Comparison of ENCODE assay signal across 17 cellular contexts in the genomic region with DNA sequence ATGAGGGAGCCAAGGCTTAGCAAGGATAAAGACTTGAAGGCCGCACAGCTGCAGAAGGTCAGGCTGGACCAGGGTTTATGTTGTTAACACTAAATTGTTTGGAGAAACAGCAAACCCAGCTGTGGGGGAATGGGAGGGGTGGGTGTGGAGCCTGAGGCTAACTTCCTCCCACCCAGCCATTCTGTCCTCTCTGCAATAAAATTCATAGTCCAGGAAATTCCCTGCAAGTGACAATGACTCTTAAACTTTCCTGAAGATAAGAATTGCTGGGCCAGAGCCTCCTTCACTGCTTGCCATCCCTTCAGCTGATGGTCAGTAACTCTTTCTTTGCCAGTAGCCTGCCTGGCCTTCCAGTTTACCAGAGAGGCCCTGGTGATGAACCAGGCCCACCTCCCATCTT. TPM values are rescaled to one million over a fixed set of nuclear protein-coding genes. Genes with fewer than 3 reads are reported as not detected.
DNase-seq lines count a peak whose midpoint lies in the region; ATAC-seq and TF ChIP-seq lines count a peak whose summit lies in the region.
"Had no signal": no experiment of that assay in that cellular context is flagged by ENCODE, and none has a peak within 500 bp of the region (broad histone marks: within the 10 kb centered on the region; RNA-seq: fewer than 3 reads in every experiment).

No MANE protein-coding gene starts in this region.

- H3K36me3 ChIP-seq in Peyer's patch (no peaks in the 10 kb centered on the region), right atrium auricular region (no peaks in the 10 kb centered on the region), psoas muscle (ENCODE audit: insufficient read depth in 1 of 2, low read depth in 1 of 2) (no peaks in the 10 kb centered on the region)
- no peaks in the 10 kb centered on the region for H3K36me3 ChIP-seq in CD4-positive, alpha-beta memory T cell (ENCODE audit: insufficient read depth, low read length)

- peaks cover 0 to 41% (median 9%) of the 10 kb centered on the region in 4 donors for H3K4me1 ChIP-seq in Peyer's patch
- peaks cover 0 to 37% of the 10 kb centered on the region in 2 donors for H3K4me1 ChIP-seq in right atrium auricular region
- H3K4me1 ChIP-seq in psoas muscle: peaks cover 5% of the 10 kb centered on the region
- no peaks in the 10 kb centered on the region for H3K4me1 ChIP-seq in CD4-positive, alpha-beta memory T cell (ENCODE audit: insufficient read depth, low read length)

- no peak for TF ChIP-seq CTCF in Peyer's patch (IDR thresholded peaks at IDR 0.05)
- TF ChIP-seq CTCF in right atrium auricular region (IDR thresholded peaks at IDR 0.05): no peak
- no peak for TF ChIP-seq CTCF in psoas muscle (IDR thresholded peaks at IDR 0.05)
- no peak for TF ChIP-seq CTCF in omental fat pad (IDR thresholded peaks at IDR 0.05)

- H3K9me3 ChIP-seq in Peyer's patch: no peaks in the 10 kb centered on the region
- no peaks in the 10 kb centered on the region for H3K9me3 ChIP-seq in right atrium auricular region
- no peaks in the 10 kb centered on the region for H3K9me3 ChIP-seq in psoas muscle
- no peaks in the 10 kb centered on the region for H3K9me3 ChIP-seq in CD4-positive, alpha-beta memory T cell (ENCODE audit: control insufficient read depth in 1 of 2, low read length in 2 of 2)

- H3K27me3 ChIP-seq in Peyer's patch (no peaks in the 10 kb centered on the region), right atrium auricular region (no peaks in the 10 kb centered on the region), psoas muscle (ENCODE audit: insufficient read depth in 3 of 3, low read length in 2 of 3) (no peaks in the 10 kb centered on the region)
- H3K27me3 ChIP-seq in CD4-positive, alpha-beta memory T cell (ENCODE audit: insufficient read depth, low read length): no peaks in the 10 kb centered on the region

- H3K27me3 Mint-ChIP-seq in CD4-positive, alpha-beta memory T cell: peaks cover 0 to 7% of the 10 kb centered on the region in 2 donors

- H3K36me3 Mint-ChIP-seq in CD4-positive, alpha-beta memory T cell: no peaks in the 10 kb centered on the region

- CTCF ChIA-PET in CD4-positive, alpha-beta memory T cell (lab: Charles Lee; ENCODE audit: partially characterized antibody): interaction anchor here (0.9 to 18.9 kb wide), 5 partner anchors 11 to 202 kb away, joined by 3 to 463 read pairs (median 9); partner anchors contain the start of gene TTLL6

- H3K4me3 Mint-ChIP-seq in CD4-positive, alpha-beta memory T cell: no peak overlapping the region
- H3K4me3 Mint-ChIP-seq: activated CD4-positive, alpha-beta T cell treated with anti-CD3 and anti-CD28 coated beads, Interleukin-2, amount 10 ng/mL, durations not matched to agents 7 days and 5 days had no signal

- TF ChIP-seq POLR2A in Peyer's patch (IDR thresholded peaks at IDR 0.05): no peak

- H3K27ac ChIP-seq in Peyer's patch (peak overlapping the region in 3 of 4 donors; percentile 60 to 72 (median 71)), right atrium auricular region (peak overlapping the region; percentile 56 to 73), psoas muscle (peak overlapping the region; percentile 3)
- no peak overlapping the region for H3K27ac ChIP-seq in CD4-positive, alpha-beta memory T cell (ENCODE audit: low read depth, low read length)
- H3K27ac ChIP-seq: C4-2B had no signal

- peak in 2 of 4 donors; percentile 34 to 36 for ATAC-seq in psoas muscle
- no peak for ATAC-seq in HG03342 (IDR thresholded peaks at IDR 0.05; ENCODE audit: unreplicated experiment)
- ATAC-seq in omental fat pad (ENCODE audit: low FRiP score): no peak

- peaks cover 0 to 5% (median 2%) of the 10 kb centered on the region in 4 donors for H3K4me1 Mint-ChIP-seq in CD4-positive, alpha-beta memory T cell

- DNase-seq in Peyer's patch: peak in 1 of 3 donors; percentile 58
- DNase-seq in right atrium auricular region (ENCODE audit: low spot score): no peak
- DNase-seq in psoas muscle: no peak
- no peak for DNase-seq in DMS53 (lab: John Stamatoyannopoulos, UW)
- DNase-seq in omental fat pad (ENCODE audit: low spot score): no peak
- no peak for DNase-seq in CD4-positive, alpha-beta memory T cell
- DNase-seq: activated CD4-positive, alpha-beta T cell treated with anti-CD3 and anti-CD28 coated beads, Interleukin-2, amount 10 ng/mL, durations not matched to agents 7 days and 5 days; activated naive CD4-positive, alpha-beta T cell treated with Interleukin-2 at 50 U/mL for 16 hours; foreskin melanocyte; mammary epithelial cell; NCI-H1105 treated with DMSO at 0.1 percent for 48 hours; NCI-H69; retina; stimulated activated CD4-positive, alpha-beta T cell treated with anti-CD3 and anti-CD28 coated beads, Interleukin-2, amount 100 ng/mL, for 48 hours had no signal

- no peak overlapping the region for H3K4me3 ChIP-seq in Peyer's patch
- H3K4me3 ChIP-seq in right atrium auricular region: no peak overlapping the region
- no peak overlapping the region for H3K4me3 ChIP-seq in psoas muscle
- H3K4me3 ChIP-seq in CD4-positive, alpha-beta memory T cell (ENCODE audit: low read length in 2 of 2): no peak overlapping the region

- 27 to 38% (median 31%) methylated on average over 1 of the region's 1 CpG for WGBS in psoas muscle, 3 donors

- H3K9me3 Mint-ChIP-seq in CD4-positive, alpha-beta memory T cell: no peaks in the 10 kb centered on the region
- H3K9me3 Mint-ChIP-seq: activated CD4-positive, alpha-beta T cell treated with anti-CD3 and anti-CD28 coated beads, Interleukin-2, amount 10 ng/mL, durations not matched to agents 7 days and 5 days had no signal

- intact Hi-C loops in psoas muscle (cut with DNase I): no loop called here
- intact Hi-C loops in CD4-positive, alpha-beta memory T cell (cut with micrococcal nuclease): no loop called here

- POLR2A ChIA-PET in CD4-positive, alpha-beta memory T cell (lab: Charles Lee; ENCODE audit: partially characterized antibody): no interaction called here

- no peak overlapping the region for H3K27ac Mint-ChIP-seq in CD4-positive, alpha-beta memory T cell
- H3K27ac Mint-ChIP-seq: activated CD4-positive, alpha-beta T cell treated with anti-CD3 and anti-CD28 coated beads, Interleukin-2, amount 10 ng/mL, durations not matched to agents 7 days and 5 days had no signal

RNA-seq across cellular contexts. Expression of gene ATP5MC1, which starts 19.4 kb away (rescaled TPM):
- total RNA-seq in Peyer's patch (100 to 1,000 TPM in 3 of 4 donors, 10 to 100 TPM in 1; 56.1 to 126 (median 109) TPM), right atrium auricular region (1,000 to 10,000 TPM in 1 of 2 donors, 100 to 1,000 TPM in 1; 419 to 1,068 TPM), psoas muscle (100 to 1,000 TPM; 179 to 321 (median 199) TPM), omental fat pad (100 to 1,000 TPM in 1 of 4 donors, 10 to 100 TPM in 3; 47.9 to 106 (median 83.0) TPM)
- 1,000 to 10,000 TPM in 1 of 3 donors, 100 to 1,000 TPM in 2; 616 to 1,012 (median 815) TPM for polyA plus RNA-seq in psoas muscle
- 10 to 100 TPM; 28.6 to 30.6 TPM for total RNA-seq in CD4-positive, alpha-beta memory T cell
- polyA plus RNA-seq in CD4-positive, alpha-beta memory T cell: 100 to 1,000 TPM; 137 to 173 TPM

RNA-seq across cellular contexts. Expression of gene UBE2Z, which starts 35.0 kb away (rescaled TPM):
- total RNA-seq in Peyer's patch (10 to 100 TPM; 42.9 to 58.0 (median 49.8) TPM), right atrium auricular region (10 to 100 TPM; 42.7 to 51.8 TPM), psoas muscle (10 to 100 TPM; 29.8 to 46.7 (median 34.8) TPM), omental fat pad (10 to 100 TPM; 54.0 to 63.2 (median 56.5) TPM)
- polyA plus RNA-seq in psoas muscle: 10 to 100 TPM; 22.0 to 47.2 (median 36.5) TPM
- 100 to 1,000 TPM in 1 of 2 experiments, 10 to 100 TPM in 1; 98.4 to 105 TPM for total RNA-seq in CD4-positive, alpha-beta memory T cell
- polyA plus RNA-seq in CD4-positive, alpha-beta memory T cell: 10 to 100 TPM; 69.8 to 76.7 TPM

RNA-seq across cellular contexts. Expression of gene CALCOCO2, which starts 42.4 kb away (rescaled TPM):
- 100 to 1,000 TPM; 124 to 334 (median 163) TPM for total RNA-seq in Peyer's patch
- total RNA-seq in right atrium auricular region: 100 to 1,000 TPM; 112 to 152 TPM
- 100 to 1,000 TPM; 169 to 212 (median 177) TPM for total RNA-seq in psoas muscle
- polyA plus RNA-seq in psoas muscle: 100 to 1,000 TPM in 1 of 3 donors, 10 to 100 TPM in 2; 87.2 to 183 (median 90.0) TPM
- total RNA-seq in omental fat pad: 100 to 1,000 TPM; 107 to 356 (median 135) TPM
- total RNA-seq in CD4-positive, alpha-beta memory T cell: 100 to 1,000 TPM; 107 to 118 TPM
- polyA plus RNA-seq in CD4-positive, alpha-beta memory T cell: 100 to 1,000 TPM; 169 to 196 TPM

RNA-seq across cellular contexts. Expression of gene TTLL6, which starts 56.2 kb away (rescaled TPM):
- total RNA-seq in Peyer's patch: 1 to 10 TPM in 3 of 4 donors, not detected in 1; 1.1 to 7.5 (median 1.5) TPM
- not detected for total RNA-seq in right atrium auricular region
- total RNA-seq in psoas muscle: not detected
- polyA plus RNA-seq in psoas muscle: under 1 TPM in 2 of 3 donors, not detected in 1; 0.03 to 0.05 TPM
- 1 to 10 TPM in 1 of 4 donors, not detected in 3; 1.9 TPM for total RNA-seq in omental fat pad
- total RNA-seq in CD4-positive, alpha-beta memory T cell: not detected
- not detected for polyA plus RNA-seq in CD4-positive, alpha-beta memory T cell
- total RNA-seq: activated CD4-positive, alpha-beta T cell treated with anti-CD3 and anti-CD28 coated beads, Interleukin-2, amount 10 ng/mL, durations not matched to agents 7 days and 5 days; astrocyte; mammary epithelial cell had no signal
- polyA plus RNA-seq: mammary epithelial cell had no signal
